9 cellular contexts compared by ENCODE assay signal in genomic region chrX:153460826-153461225, GRCh38. TPM values are rescaled to one million over a fixed set of nuclear protein-coding genes. Genes with fewer than 3 reads are reported as not detected.
DNase-seq lines count a peak whose midpoint lies in the region; ATAC-seq and TF ChIP-seq lines count a peak whose summit lies in the region.
"Had no signal": no experiment of that assay in that cellular context is flagged by ENCODE, and none has a peak within 500 bp of the region (broad histone marks: within the 10 kb centered on the region; RNA-seq: fewer than 3 reads in every experiment).

No MANE protein-coding gene starts in this region.

- no peaks in the 10 kb centered on the region for H3K9me3 ChIP-seq in adrenal gland (replicated peaks in 1 of 3)

- no peaks in the 10 kb centered on the region for H3K36me3 ChIP-seq in adrenal gland (replicated peaks in 1 of 2)

- no peak overlapping the region for H3K4me3 ChIP-seq in adrenal gland

- no peaks in the 10 kb centered on the region for H3K4me1 ChIP-seq in adrenal gland (replicated peaks in 1 of 2)

- WGBS in adrenal gland, 4 donors, result 43 to 60% (median 50%) methylated on average over 4 to 7 of the region's 7 CpGs

- no peak for TF ChIP-seq POLR2A in adrenal gland (IDR thresholded peaks at IDR 0.05)

- no peak overlapping the region for H3K27ac ChIP-seq in adrenal gland

- DNase-seq in CD1c-positive myeloid dendritic cell (ENCODE audit: extremely low spot score) (peak; percentile 41), RPMI7951 (ENCODE audit: low read depth) (peak; percentile 17), adrenal gland (peak; percentile 39 to 61 (median 46)), iris pigment epithelial cell (ENCODE audit: low read depth) (peak; percentile 54)
- DNase-seq in stimulated activated CD4-positive, alpha-beta T cell treated with anti-CD3 and anti-CD28 coated beads, Interleukin-4, amount 100 ng/mL, for 48 hours (ENCODE audit: low read depth in 2 of 2), result peak; percentile 19 to 23

- peak; percentile 75 for ATAC-seq in GM21786 (IDR thresholded peaks at IDR 0.05; ENCODE audit: unreplicated experiment)
- ATAC-seq in HG03457 (IDR thresholded peaks at IDR 0.05; ENCODE audit: unreplicated experiment), result no peak
- ATAC-seq in GM18511 (IDR thresholded peaks at IDR 0.05; ENCODE audit: unreplicated experiment), result no peak

- intact Hi-C loops in adrenal gland (cut with DNase I), result loop anchor here in 1 of 2 donors (5.0 kb wide), 1 partner anchor 46 kb away; no protein-coding TSS in a partner anchor

- TF ChIP-seq CTCF in adrenal gland (IDR thresholded peaks at IDR 0.05), result peak in 5 of 6 experiments; percentile 35 to 60 (median 50)

- H3K27me3 ChIP-seq in adrenal gland, result no peaks in the 10 kb centered on the region

RNA-seq across cellular contexts. Expression of gene HAUS7, which starts 9.6 kb away (rescaled TPM):
- 21.3 and 29.6 TPM in 2 replicates for total RNA-seq in RPMI7951 (2014; rRNA removed; shearing (Covaris generic))
- total RNA-seq in adrenal gland, result 10 to 100 TPM; 13.0 to 46.3 (median 17.4) TPM
- polyA plus RNA-seq in adrenal gland, result 100 to 1,000 TPM in 1 of 3 donors, 10 to 100 TPM in 1, 1 to 10 TPM in 1; 7.3 to 111 (median 59.1) TPM

RNA-seq across cellular contexts. Expression of gene TREX2, which starts 15.0 kb away (rescaled TPM):
- total RNA-seq in RPMI7951 (2014; rRNA removed; shearing (Covaris generic)), result not detected in 2 replicates
- total RNA-seq in adrenal gland, result 1 to 10 TPM in 3 of 8 donors, under 1 TPM in 4, not detected in 1; 0.28 to 4.3 (median 0.65) TPM
- polyA plus RNA-seq in adrenal gland, result 1 to 10 TPM in 2 of 3 donors, not detected in 1; 1.7 to 1.8 TPM

RNA-seq across cellular contexts. Expression of gene BGN, which starts 34.0 kb away (rescaled TPM):
- 6.6 and 6.8 TPM in 2 replicates for total RNA-seq in RPMI7951 (2014; rRNA removed; shearing (Covaris generic))
- 100 to 1,000 TPM in 7 of 8 donors, 10 to 100 TPM in 1; 98.2 to 338 (median 275) TPM for total RNA-seq in adrenal gland
- 100 to 1,000 TPM; 176 to 598 (median 240) TPM for polyA plus RNA-seq in adrenal gland
- polyA plus RNA-seq: IgD-negative memory B cell had no signal

RNA-seq across cellular contexts. Expression of gene ZFP92, which starts 49.6 kb away (rescaled TPM):
- total RNA-seq in RPMI7951 (2014; rRNA removed; shearing (Covaris generic)), result not detected in 2 replicates
- total RNA-seq in adrenal gland, result 1 to 10 TPM; 2.6 to 7.5 (median 4.3) TPM
- 1 to 10 TPM in 1 of 3 donors, under 1 TPM in 2; 0.71 to 4.2 (median 0.97) TPM for polyA plus RNA-seq in adrenal gland

RNA-seq across cellular contexts. Expression of gene ATP2B3, which starts 56.6 kb away (rescaled TPM):
- not detected in 2 replicates for total RNA-seq in RPMI7951 (2014; rRNA removed; shearing (Covaris generic))
- total RNA-seq in adrenal gland, result 10 to 100 TPM; 11.5 to 46.4 (median 20.6) TPM
- polyA plus RNA-seq in adrenal gland, result 10 to 100 TPM in 2 of 3 donors, 1 to 10 TPM in 1; 9.8 to 15.3 (median 13.6) TPM
- polyA plus RNA-seq: IgD-negative memory B cell had no signal

Comparison
In these comparisons a context has a peak if more than half of its experiments do, and no peak if none do; other contexts are left out.
1. RNA of gene BGN, which starts 34.0 kb away (total RNA-seq): 98.2 to 338 TPM in adrenal gland; 6.6 to 6.8 TPM in RPMI7951; every median in the first group is over 10 times any median in the second.
2. Peak in every context shown above with its lines, with median percentiles within 50 percentile points of each other: DNase-seq.